1 cellular context compared by ENCODE assay signal in genomic region chr19:6211632-6212402, GRCh38.
TF ChIP-seq lines count a peak whose summit lies in the region.

No MANE protein-coding gene starts in this region.

TF ChIP-seq in HEK293, 187 proteins besides CTCF, POLR2A, EP300 and RAD21 (continued from another document):
- TF ChIP-seq ZBTB10 (tag by site-specific recombination; IDR thresholded peaks at IDR 0.05) (no peak), ZNF768 (tag by site-specific recombination; IDR thresholded peaks at IDR 0.05) (no peak), ZNF341 (tag by site-specific recombination; IDR thresholded peaks at IDR 0.05; ENCODE audit: low read depth) (peak; percentile 40; the same call in 1 of the 2 replicates), PRDM4 (tag by site-specific recombination; IDR thresholded peaks at IDR 0.05) (no peak), ZNF184 (tag by site-specific recombination; IDR thresholded peaks at IDR 0.05) (no peak), ZFP41 (tag by site-specific recombination; IDR thresholded peaks at IDR 0.05; ENCODE audit: borderline replicate concordance) (no peak), GLI4 (tag by site-specific recombination; IDR thresholded peaks at IDR 0.05) (no peak), ZNF10 (tag by site-specific recombination; IDR thresholded peaks at IDR 0.05) (no peak)
